In genomic region chr18:9711361-9712129, GRCh38 we compare ENCODE assay signal across 8 cellular contexts. TPM values are rescaled to one million over a fixed set of nuclear protein-coding genes. Genes with fewer than 3 reads are reported as not detected.
A peak's percentile ranks its signal among the peaks of the same experiment; 100 is the strongest.
DNase-seq lines count a peak whose midpoint lies in the region; ATAC-seq and TF ChIP-seq lines count a peak whose summit lies in the region.

No MANE protein-coding gene starts in this region.

- H3K27me3 Mint-ChIP-seq in neural crest cell (ENCODE audit: low read depth) = peaks cover 40% of the 10 kb centered on the region

- TF ChIP-seq CTCF in neural crest cell (conservative IDR thresholded peaks at IDR 0.05) = no peak

- H3K36me3 Mint-ChIP-seq in neural crest cell (ENCODE audit: low read depth) = no peaks in the 10 kb centered on the region

- H3K4me3 Mint-ChIP-seq in neural crest cell = peak overlapping the region; percentile 76

- no peaks in the 10 kb centered on the region for H3K9me3 Mint-ChIP-seq in neural crest cell

- H3K9me3 ChIP-seq in Karpas-422 (ENCODE audit: low read length) = no peaks in the 10 kb centered on the region

- intact Hi-C loops in Right ventricle myocardium inferior (cut with DNase I) = no loop called here

- H3K4me3 ChIP-seq in Karpas-422 (ENCODE audit: low read length) = no peak overlapping the region

- no peak overlapping the region for H3K27ac ChIP-seq in Karpas-422 (ENCODE audit: low read length)

- no peak overlapping the region for H3K4me2 ChIP-seq in Karpas-422 (ENCODE audit: low read depth, low read length, poor library complexity, severe bottlenecking)

- H3K79me2 ChIP-seq in Karpas-422 (ENCODE audit: low read length) = no peaks in the 10 kb centered on the region

- peak; percentile 42 for DNase-seq in OCI-M1 (lab: John Stamatoyannopoulos, UW)
- no peak for DNase-seq in neural crest cell (ENCODE audit: low read depth, low spot score)
- no peak for DNase-seq in Karpas-422
- DNase-seq in iPS-NIHi11 (ENCODE audit: low spot score) = no peak
- DNase-seq in Right ventricle myocardium inferior (ENCODE audit: missing footprints) = no peak
- DNase-seq in NCI-H2196 (lab: John Stamatoyannopoulos, UW; ENCODE audit: unreplicated experiment) = no peak

- no peak overlapping the region for H2AFZ ChIP-seq in Karpas-422 (ENCODE audit: low read length)

- no peaks in the 10 kb centered on the region for H4K20me1 ChIP-seq in Karpas-422 (ENCODE audit: insufficient read depth, low read depth, low read length)

- no peaks in the 10 kb centered on the region for H3K36me3 ChIP-seq in Karpas-422 (ENCODE audit: insufficient read depth, low read length)

- H3K4me1 ChIP-seq in Karpas-422 (ENCODE audit: low read length) = no peaks in the 10 kb centered on the region

- no peaks in the 10 kb centered on the region for H3K9me2 ChIP-seq in Karpas-422 (replicated peaks; ENCODE audit: insufficient read depth, low read length)

- no peaks in the 10 kb centered on the region for H3K27me3 ChIP-seq in Karpas-422 (ENCODE audit: low read length)

- H3K4me1 Mint-ChIP-seq in neural crest cell = peaks cover 58% of the 10 kb centered on the region

- no peak overlapping the region for H3K9ac ChIP-seq in Karpas-422 (ENCODE audit: low read length)

- ATAC-seq in GM18873 (IDR thresholded peaks at IDR 0.05; ENCODE audit: low FRiP score, unreplicated experiment) (peak; percentile 72), HG02759 (IDR thresholded peaks at IDR 0.05; ENCODE audit: unreplicated experiment) (peak; percentile 66), Right ventricle myocardium inferior (no peak)

- no peak overlapping the region for H3K27ac Mint-ChIP-seq in neural crest cell (ENCODE audit: unreplicated experiment)

RNA-seq across cellular contexts. Expression of gene RAB31, which starts 3.4 kb away (rescaled TPM):
- total RNA-seq in neural crest cell = 18.9 and 23.6 TPM in 2 replicates
- total RNA-seq in Karpas-422 (2014; rRNA removed; shearing (Covaris generic); ENCODE audit: low replicate concordance) = not detected in 2 replicates
- 11.7 TPM for total RNA-seq in Right ventricle myocardium inferior

Comparison
In these comparisons a context has a peak if more than half of its experiments do, and no peak if none do; other contexts are left out.
1. RNA of gene RAB31, which starts 3.4 kb away (total RNA-seq): 18.9 to 23.6 TPM in neural crest cell and 11.7 TPM in Right ventricle myocardium inferior (single experiment); not detected in Karpas-422; every median in the first group is over 10 times any median in the second.